ENCODE assay signal across 2 cellular contexts in genomic region chr20:50309280-50309763, GRCh38.
TF ChIP-seq lines count a peak whose summit lies in the region.

No MANE protein-coding gene starts in this region.

TF ChIP-seq in IMR-90, 13 proteins besides CTCF, POLR2A, EP300 and RAD21:
- TF ChIP-seq CHD1 (IDR thresholded peaks at IDR 0.05; ENCODE audit: low read depth, low read length) (0 out of 2 replicates have a peak, but pooled peaks have one; percentile 9), RFX5 (IDR thresholded peaks at IDR 0.05; ENCODE audit: low read depth, low read length) (no peak)

TF ChIP-seq in liver, 16 proteins besides CTCF, POLR2A, EP300 and RAD21:
- TF ChIP-seq REST (IDR thresholded peaks at IDR 0.05) = no peak
- TF ChIP-seq FOXA2 (IDR thresholded peaks at IDR 0.05) = no peak
- TF ChIP-seq NR2F2 (IDR thresholded peaks at IDR 0.05) = no peak
- TF ChIP-seq HNF4A (conservative IDR thresholded peaks at IDR 0.05) = no peak
- TF ChIP-seq RXRA (IDR thresholded peaks at IDR 0.05) = no peak
- no peak for TF ChIP-seq ZBTB33 (IDR thresholded peaks at IDR 0.05)
- no peak for TF ChIP-seq TAF1 (conservative IDR thresholded peaks at IDR 0.05)
- TF ChIP-seq EGR1 (IDR thresholded peaks at IDR 0.05; ENCODE audit: low read depth in 2 of 2) = no peak
- no peak for TF ChIP-seq JUND (IDR thresholded peaks at IDR 0.05)
- TF ChIP-seq ATF3 (IDR thresholded peaks at IDR 0.05) = no peak
- TF ChIP-seq SP1 (IDR thresholded peaks at IDR 0.05) = no peak
- TF ChIP-seq YY1 (IDR thresholded peaks at IDR 0.05) = no peak
